1 cellular context compared by ENCODE assay signal in the genomic region with DNA sequence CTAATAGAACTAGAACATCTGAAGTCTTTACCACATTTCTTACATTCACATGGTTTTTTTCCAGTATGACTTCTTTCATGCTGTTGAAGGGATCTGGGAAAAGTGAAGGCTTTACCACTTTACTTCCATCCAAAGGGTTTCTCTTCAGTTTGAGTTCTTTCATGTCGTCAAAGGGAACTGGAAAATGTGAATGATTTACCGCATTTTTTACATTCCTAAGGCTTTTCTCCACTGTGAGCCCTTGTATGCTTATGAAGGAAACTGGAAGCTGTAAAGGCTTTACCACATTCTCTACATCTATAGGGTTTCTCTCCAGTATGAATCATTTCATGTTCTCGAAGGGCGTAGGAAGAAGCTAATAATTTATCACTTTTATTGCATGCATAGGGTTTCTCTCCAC.
A peak's percentile ranks its signal among the peaks of the same experiment; 100 is the strongest.
TF ChIP-seq lines count a peak whose summit lies in the region.

No MANE protein-coding gene starts in this region.

TF ChIP-seq in IMR-90, 13 proteins besides CTCF, POLR2A, EP300 and RAD21:
- TF ChIP-seq, protein P1, sequence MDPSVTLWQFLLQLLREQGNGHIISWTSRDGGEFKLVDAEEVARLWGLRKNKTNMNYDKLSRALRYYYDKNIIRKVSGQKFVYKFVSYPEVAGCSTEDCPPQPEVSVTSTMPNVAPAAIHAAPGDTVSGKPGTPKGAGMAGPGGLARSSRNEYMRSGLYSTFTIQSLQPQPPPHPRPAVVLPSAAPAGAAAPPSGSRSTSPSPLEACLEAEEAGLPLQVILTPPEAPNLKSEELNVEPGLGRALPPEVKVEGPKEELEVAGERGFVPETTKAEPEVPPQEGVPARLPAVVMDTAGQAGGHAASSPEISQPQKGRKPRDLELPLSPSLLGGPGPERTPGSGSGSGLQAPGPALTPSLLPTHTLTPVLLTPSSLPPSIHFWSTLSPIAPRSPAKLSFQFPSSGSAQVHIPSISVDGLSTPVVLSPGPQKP (IDR thresholded peaks at IDR 0.05; ENCODE audit: borderline replicate concordance, low read depth, low read length), result no peak
- TF ChIP-seq SMC3 (IDR thresholded peaks at IDR 0.05; ENCODE audit: low read depth, low read length), result 0 out of 2 replicates have a peak, but pooled peaks have one; percentile 1
